ENCODE assay signal across 1 cellular context in genomic region chr16:1858189-1858588, GRCh38.
TF ChIP-seq lines count a peak whose summit lies in the region.

No MANE protein-coding gene starts in this region.

TF ChIP-seq in GM23338, 12 proteins besides CTCF, POLR2A, EP300 and RAD21 (continued from another document):
- TF ChIP-seq REST (IDR thresholded peaks at IDR 0.05; ENCODE audit: unreplicated experiment) (no peak), JUNB (IDR thresholded peaks at IDR 0.05; ENCODE audit: unreplicated experiment) (no peak), EZH2 (IDR thresholded peaks at IDR 0.05; ENCODE audit: low read depth, unreplicated experiment) (no peak), ZNF114 (CRISPR knock-in tag; IDR thresholded peaks at IDR 0.05) (no peak), POLR2AphosphoS5 (IDR thresholded peaks at IDR 0.05; ENCODE audit: low read depth) (no peak), ETS1 (IDR thresholded peaks at IDR 0.05) (no peak), ZNF462 (CRISPR knock-in tag; IDR thresholded peaks at IDR 0.05) (no peak), STAT1 (IDR thresholded peaks at IDR 0.05; ENCODE audit: unreplicated experiment) (no peak), CREB1 (CRISPR knock-in tag; IDR thresholded peaks at IDR 0.05; ENCODE audit: low read depth) (no peak), EZH2phosphoT487 (IDR thresholded peaks at IDR 0.05; ENCODE audit: unreplicated experiment) (no peak), ZNF331 (CRISPR knock-in tag; IDR thresholded peaks at IDR 0.05; ENCODE audit: low read depth) (no peak)
TF ChIP-seq in GM23338: peak in this region for 0.
